14 cellular contexts compared by ENCODE assay signal in the genomic region with DNA sequence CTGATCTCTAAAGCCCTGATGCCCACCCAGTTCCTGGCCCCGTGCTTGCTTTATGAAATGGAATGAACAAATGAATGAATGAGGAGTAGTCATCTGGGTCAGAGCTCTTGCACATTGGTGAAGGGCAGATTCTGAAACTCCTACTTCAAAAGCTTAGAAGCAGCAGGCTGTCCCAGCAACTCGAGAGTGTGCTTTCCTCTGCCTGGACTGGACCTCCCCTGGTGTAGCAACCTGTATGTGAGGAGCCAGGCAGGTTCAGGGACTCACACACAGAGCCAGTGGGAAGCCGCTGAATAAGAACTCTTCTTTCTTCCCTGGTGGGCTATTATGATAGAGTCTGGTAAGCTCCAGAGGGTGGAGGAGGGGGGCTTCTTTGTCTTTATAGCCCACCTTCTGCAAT.
DNase-seq lines count a peak whose midpoint lies in the region; ATAC-seq and TF ChIP-seq lines count a peak whose summit lies in the region.
"Had no signal": no experiment of that assay in that cellular context is flagged by ENCODE, and none has a peak within 500 bp of the region (broad histone marks: within the 10 kb centered on the region; RNA-seq: fewer than 3 reads in every experiment).

No MANE protein-coding gene starts in this region.

- no peaks in the 10 kb centered on the region for H3K36me3 Mint-ChIP-seq in neural progenitor cell
- H3K36me3 Mint-ChIP-seq in CD4-positive, alpha-beta memory T cell = no peaks in the 10 kb centered on the region

- H3K4me1 ChIP-seq in neural progenitor cell = peaks cover 7% of the 10 kb centered on the region
- H3K4me1 ChIP-seq in CD4-positive, alpha-beta memory T cell (ENCODE audit: insufficient read depth, low read length) = no peaks in the 10 kb centered on the region
- no peaks in the 10 kb centered on the region for H3K4me1 ChIP-seq in gastroesophageal sphincter
- H3K4me1 ChIP-seq: BLaER1 had no signal

- POLR2A ChIA-PET in CD4-positive, alpha-beta memory T cell (lab: Charles Lee; ENCODE audit: partially characterized antibody) = no interaction called here

- H3K79me2 ChIP-seq in neural progenitor cell (ENCODE audit: low read depth) = no peaks in the 10 kb centered on the region

- H3K4me3 Mint-ChIP-seq in neural progenitor cell = no peak overlapping the region
- H3K4me3 Mint-ChIP-seq in CD4-positive, alpha-beta memory T cell = no peak overlapping the region
- H3K4me3 Mint-ChIP-seq: HFFc6 had no signal

- no peaks in the 10 kb centered on the region for H3K9me3 ChIP-seq in neural progenitor cell (ENCODE audit: low read depth)
- H3K9me3 ChIP-seq in CD4-positive, alpha-beta memory T cell (ENCODE audit: control insufficient read depth in 1 of 2, low read length in 2 of 2) = no peaks in the 10 kb centered on the region
- peaks cover 0 to 5% (median 0%) of the 10 kb centered on the region in 3 donors for H3K9me3 ChIP-seq in gastroesophageal sphincter
- H3K9me3 ChIP-seq: BLaER1 had no signal

- CTCF ChIA-PET in CD4-positive, alpha-beta memory T cell (lab: Charles Lee; ENCODE audit: partially characterized antibody) = no interaction called here

- H4K20me1 ChIP-seq in neural progenitor cell (ENCODE audit: low read depth) = no peaks in the 10 kb centered on the region
- H4K20me1 ChIP-seq: BLaER1 had no signal

- no peak for TF ChIP-seq EP300 in gastroesophageal sphincter (IDR thresholded peaks at IDR 0.05)

- H3F3A ChIP-seq in neural progenitor cell (ENCODE audit: low read depth) = no peaks in the 10 kb centered on the region

- H3K36me3 ChIP-seq in neural progenitor cell (no peaks in the 10 kb centered on the region), gastroesophageal sphincter (no peaks in the 10 kb centered on the region)
- no peaks in the 10 kb centered on the region for H3K36me3 ChIP-seq in CD4-positive, alpha-beta memory T cell (ENCODE audit: insufficient read depth, low read length)
- H3K36me3 ChIP-seq: BLaER1 had no signal

- no peak for TF ChIP-seq POLR2A in gastroesophageal sphincter (IDR thresholded peaks at IDR 0.05)

- H3K4me3 ChIP-seq in neural progenitor cell = no peak overlapping the region
- H3K4me3 ChIP-seq in CD4-positive, alpha-beta memory T cell (ENCODE audit: low read length in 2 of 2) = no peak overlapping the region
- no peak overlapping the region for H3K4me3 ChIP-seq in gastroesophageal sphincter
- H3K4me3 ChIP-seq: BLaER1 had no signal

- 40 to 62% methylated on average over 1 to 3 of the region's 3 CpGs for WGBS in gastroesophageal sphincter (ENCODE audit: low coverage in 1 of 2), 2 donors

- H3K4me2 ChIP-seq in neural progenitor cell = no peak overlapping the region
- H3K4me2 ChIP-seq: BLaER1 had no signal

- H3K9me3 Mint-ChIP-seq in neural progenitor cell = peaks cover 2% of the 10 kb centered on the region
- peaks cover 0 to 7% (median 0%) of the 10 kb centered on the region in 8 donors for H3K9me3 Mint-ChIP-seq in CD4-positive, alpha-beta memory T cell

- TF ChIP-seq CTCF in neural progenitor cell (IDR thresholded peaks at IDR 0.05) (no peak), gastroesophageal sphincter (IDR thresholded peaks at IDR 0.05) (no peak)

- intact Hi-C loops in CD4-positive, alpha-beta memory T cell (cut with micrococcal nuclease) = no loop called here

- peaks cover 2% of the 10 kb centered on the region for H3K27me3 Mint-ChIP-seq in neural progenitor cell (ENCODE audit: insufficient read depth, low read depth)
- H3K27me3 Mint-ChIP-seq in CD4-positive, alpha-beta memory T cell = peaks cover 2% of the 10 kb centered on the region in 2 donors

- H3K27ac ChIP-seq in neural progenitor cell (no peak overlapping the region), gastroesophageal sphincter (no peak overlapping the region)
- no peak overlapping the region for H3K27ac ChIP-seq in CD4-positive, alpha-beta memory T cell (ENCODE audit: low read depth, low read length)
- H3K27ac ChIP-seq: BLaER1 had no signal

- no peak for ATAC-seq in gastroesophageal sphincter
- ATAC-seq: HepG2 had no signal

- peak; percentile 57 for DNase-seq in NCI-H1092 treated with DMSO at 0.1 percent for 48 hours (lab: John Stamatoyannopoulos, UW)
- no peak for DNase-seq in NCI-H1092 (lab: John Stamatoyannopoulos, UW)
- peak; percentile 24 for DNase-seq in cerebellum (ENCODE audit: low spot score)
- peak; percentile 13 for DNase-seq in neural progenitor cell (ENCODE audit: low spot score)
- DNase-seq in CD4-positive, alpha-beta memory T cell = no peak
- no peak for DNase-seq in NCI-H2107 (lab: John Stamatoyannopoulos, UW)
- DNase-seq: 8988T, AML-193, DMS79, HCEC 1CT, HFFc6 had no signal

- H3K27me3 ChIP-seq in neural progenitor cell = no peaks in the 10 kb centered on the region
- H3K27me3 ChIP-seq in CD4-positive, alpha-beta memory T cell (ENCODE audit: insufficient read depth, low read length) = no peaks in the 10 kb centered on the region
- no peaks in the 10 kb centered on the region for H3K27me3 ChIP-seq in gastroesophageal sphincter
- H3K27me3 ChIP-seq: BLaER1 had no signal

- H3K27ac Mint-ChIP-seq in neural progenitor cell = no peak overlapping the region
- no peak overlapping the region for H3K27ac Mint-ChIP-seq in CD4-positive, alpha-beta memory T cell
- H3K27ac Mint-ChIP-seq: HFFc6 had no signal

- H3K4me1 Mint-ChIP-seq in neural progenitor cell = peaks cover 8% of the 10 kb centered on the region
- H3K4me1 Mint-ChIP-seq in CD4-positive, alpha-beta memory T cell = no peaks in the 10 kb centered on the region

- H3K9ac ChIP-seq in neural progenitor cell = no peak overlapping the region
- H3K9ac ChIP-seq: BLaER1 had no signal

- H2AFZ ChIP-seq in neural progenitor cell (replicated peaks) = no peak overlapping the region

Comparison
In these comparisons a context has a peak if more than half of its experiments do, and no peak if none do; other contexts are left out.
1. DNase-seq: peak in NCI-H1092 treated with DMSO at 0.1 percent for 48 hours (single experiment), cerebellum (single experiment) and neural progenitor cell (single experiment); none in NCI-H1092 (single experiment), CD4-positive, alpha-beta memory T cell (0 of 5) and NCI-H2107 (single experiment).